In genomic region chr11:100731471-100731870, GRCh38 we compare ENCODE assay signal across 14 cellular contexts.
"Had no signal": no experiment of that assay in that cellular context is flagged by ENCODE, and none has a peak within 500 bp of the region (broad histone marks: within the 10 kb centered on the region; RNA-seq: fewer than 3 reads in every experiment).

No MANE protein-coding gene starts in this region.

- DNase-seq: activated CD4-positive, alpha-beta T cell treated with anti-CD3 and anti-CD28 coated beads, Interleukin-2, amount 50 U/mL, for 1 hour; activated naive CD8-positive, alpha-beta T cell treated with anti-CD3 and anti-CD28 coated beads for 36 hours; amygdala; effector CD8-positive, alpha-beta T cell; foreskin keratinocyte; head of caudate nucleus; left cardiac atrium; occipital lobe; right cardiac atrium had no signal

- H3K27me3 Mint-ChIP-seq: activated naive CD8-positive, alpha-beta T cell treated with anti-CD3 and anti-CD28 coated beads for 36 hours; brain; natural killer cell treated with Interleukin-12 subunit alpha and Interleukin-12 subunit beta and Interleukin-15 and Interleukin-18, amount 100 ng/mL, for 72 hours; progenitor cell of endocrine pancreas had no signal

- H3K27me3 ChIP-seq: foreskin keratinocyte had no signal

- H3K4me1 Mint-ChIP-seq: activated naive CD8-positive, alpha-beta T cell treated with anti-CD3 and anti-CD28 coated beads for 36 hours had no signal

- H3K27ac ChIP-seq: foreskin keratinocyte had no signal

- H3K4me3 Mint-ChIP-seq: activated naive CD8-positive, alpha-beta T cell treated with anti-CD3 and anti-CD28 coated beads for 36 hours; activated T-helper 1 cell treated with anti-CD3 and anti-CD28 coated beads, Interleukin-12 subunit alpha, Interleukin-12 subunit beta, Interleukin-2, Interleukin-4 antibody, amounts not matched to agents 30 ng/mL and 10 ng/mL and 1 ng/mL, durations not matched to agents 14 hours and 24 hours and 36 hours; brain; natural killer cell treated with Interleukin-12 subunit alpha and Interleukin-12 subunit beta and Interleukin-15 and Interleukin-18, amount 100 ng/mL, for 72 hours; T-helper 2 cell treated with Interferon-gamma antibody and Interleukin-4, amounts not matched to agents 5 μg/mL and 100 μg/mL, for 36 hours had no signal

- H3K9me3 Mint-ChIP-seq: activated naive CD8-positive, alpha-beta T cell treated with anti-CD3 and anti-CD28 coated beads for 36 hours; activated T-helper 1 cell treated with anti-CD3 and anti-CD28 coated beads, Interleukin-12 subunit alpha, Interleukin-12 subunit beta, Interleukin-2, Interleukin-4 antibody, amounts not matched to agents 30 ng/mL and 10 ng/mL and 1 ng/mL, durations not matched to agents 14 hours and 24 hours and 36 hours; brain; natural killer cell treated with Interleukin-12 subunit alpha and Interleukin-12 subunit beta and Interleukin-15 and Interleukin-18, amount 100 ng/mL, for 72 hours had no signal

- H3K36me3 Mint-ChIP-seq: activated naive CD8-positive, alpha-beta T cell treated with anti-CD3 and anti-CD28 coated beads for 36 hours; brain; natural killer cell treated with Interleukin-12 subunit alpha and Interleukin-12 subunit beta and Interleukin-15 and Interleukin-18, amount 100 ng/mL, for 72 hours had no signal

- H3K27ac Mint-ChIP-seq: activated naive CD8-positive, alpha-beta T cell treated with anti-CD3 and anti-CD28 coated beads for 36 hours; activated T-helper 1 cell treated with anti-CD3 and anti-CD28 coated beads, Interleukin-12 subunit alpha, Interleukin-12 subunit beta, Interleukin-2, Interleukin-4 antibody, amounts not matched to agents 30 ng/mL and 10 ng/mL and 1 ng/mL, durations not matched to agents 14 hours and 24 hours and 36 hours; natural killer cell treated with Interleukin-12 subunit alpha and Interleukin-12 subunit beta and Interleukin-15 and Interleukin-18, amount 100 ng/mL, for 72 hours; T-helper 2 cell treated with Interferon-gamma antibody and Interleukin-4, amounts not matched to agents 5 μg/mL and 100 μg/mL, for 36 hours had no signal

- H3K4me1 ChIP-seq: foreskin keratinocyte had no signal
